Comparison of ENCODE assay signal across 8 cellular contexts in genomic region chr7:26202019-26202985, GRCh38.
DNase-seq lines count a peak whose midpoint lies in the region; ATAC-seq and TF ChIP-seq lines count a peak whose summit lies in the region.

No MANE protein-coding gene starts in this region.

- H3K4me3 ChIP-seq in brain microvascular endothelial cell (ENCODE audit: low read depth, low read length) (peak overlapping the region; percentile 98), skin epidermis (peak overlapping the region; percentile 76 to 99 (median 97))

- peak; percentile 21 for DNase-seq in NCI-H1694 (lab: John Stamatoyannopoulos, UW)
- no peak for DNase-seq in NCI-H1694 treated with DMSO at 0.1 percent for 48 hours (lab: John Stamatoyannopoulos, UW)
- DNase-seq in T-helper 22 cell (ENCODE audit: low read depth): peak; percentile 24
- DNase-seq in brain microvascular endothelial cell: no peak
- peak; percentile 38 for DNase-seq in iris pigment epithelial cell (ENCODE audit: low read depth)

- peaks cover 18% of the 10 kb centered on the region for H3K36me3 ChIP-seq in brain microvascular endothelial cell (replicated peaks)

- in situ Hi-C loops in brain microvascular endothelial cell (cut with HindIII; ENCODE audit: low pct_ligation_motif_present, low sequenced_read_pairs): no loop called here

- no peaks in the 10 kb centered on the region for H3K27me3 ChIP-seq in brain microvascular endothelial cell (replicated peaks)

- ATAC-seq in HG03565 (IDR thresholded peaks at IDR 0.05; ENCODE audit: unreplicated experiment) (peak; percentile 4), HG02610 (IDR thresholded peaks at IDR 0.05; ENCODE audit: unreplicated experiment) (no peak)

- no peak for TF ChIP-seq CTCF in brain microvascular endothelial cell (IDR thresholded peaks at IDR 0.05; ENCODE audit: low read depth, low read length, missing control alignments)

- peak overlapping the region; percentile 88 for H3K27ac ChIP-seq in brain microvascular endothelial cell
- peak overlapping the region; percentile 92 to 100 (median 99) for H3K27ac ChIP-seq in skin epidermis

Comparison
In these comparisons a context has a peak if more than half of its experiments do, and no peak if none do; other contexts are left out.
1. DNase-seq: peak in NCI-H1694 (single experiment), T-helper 22 cell (single experiment) and iris pigment epithelial cell (single experiment); none in NCI-H1694 treated with DMSO at 0.1 percent for 48 hours (single experiment) and brain microvascular endothelial cell (single experiment).